Comparison of ENCODE assay signal across 8 cellular contexts in the genomic region with DNA sequence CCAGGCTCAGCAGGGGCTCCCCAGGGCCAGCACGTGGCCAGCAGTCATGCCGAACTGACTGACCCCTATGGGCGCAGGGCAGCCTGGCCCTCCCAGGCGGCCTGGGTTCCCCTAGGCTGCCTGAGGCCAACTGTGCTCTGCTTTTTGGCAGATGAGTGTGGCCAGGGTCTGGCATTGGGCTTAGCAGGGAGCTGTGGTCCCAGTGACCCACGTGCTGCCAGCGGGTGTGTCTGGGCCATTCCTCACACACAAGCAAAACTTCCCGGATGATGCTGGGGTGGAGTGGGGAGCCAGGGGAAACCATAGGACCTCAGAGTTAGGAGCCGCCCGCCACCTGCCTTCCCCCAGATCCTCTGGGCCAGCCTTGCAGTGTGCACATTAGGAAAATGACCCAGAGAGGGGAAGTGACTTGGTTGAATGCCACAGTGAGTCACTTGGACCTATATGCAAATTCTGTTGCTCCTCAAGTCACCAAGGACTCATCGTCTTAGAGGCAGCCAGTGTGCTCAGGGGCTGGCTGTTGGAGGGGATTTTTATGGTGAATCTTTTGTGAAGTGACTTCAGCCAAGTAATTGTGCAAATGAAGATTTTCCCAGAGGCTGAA. TPM values are rescaled to one million over a fixed set of nuclear protein-coding genes. Genes with fewer than 3 reads are reported as not detected.
DNase-seq lines count a peak whose midpoint lies in the region; ATAC-seq and TF ChIP-seq lines count a peak whose summit lies in the region.

No MANE protein-coding gene starts in this region.

- H3K9me3 Mint-ChIP-seq in activated naive CD4-positive, alpha-beta T cell treated with anti-CD3 and anti-CD28 coated beads, Interleukin-2, amount 50 U/mL, for 72 hours = no peaks in the 10 kb centered on the region
- no peaks in the 10 kb centered on the region for H3K9me3 Mint-ChIP-seq in WTC11

- H3K4me3 ChIP-seq in SK-N-SH (ENCODE audit: low read depth in 2 of 2, low read length in 1 of 2) (no peak overlapping the region), Karpas-422 (ENCODE audit: low read length) (peak overlapping the region; percentile 70), muscle layer of colon (ENCODE audit: low read depth in 1 of 2, low read length in 2 of 2) (no peak overlapping the region)

- H3K79me2 ChIP-seq in SK-N-SH (ENCODE audit: insufficient read depth) (no peaks in the 10 kb centered on the region), Karpas-422 (ENCODE audit: low read length) (peaks cover 65% of the 10 kb centered on the region)

- POLR2A ChIA-PET in SK-N-SH (lab: Yijun Ruan, JAX) (interaction anchor here (1.0 kb wide), 1 partner anchor 31 kb away, joined by 3 read pairs; no protein-coding TSS in a partner anchor), WTC11 (lab: Charles Lee) (no interaction called here)

- no peaks in the 10 kb centered on the region for H3K36me3 ChIP-seq in SK-N-SH (replicated peaks in 1 of 2; ENCODE audit: control insufficient read depth in 1 of 2, insufficient read depth in 2 of 2, low read length in 1 of 2)
- peaks cover 13% of the 10 kb centered on the region; the same call in 1 of the 2 replicates for H3K36me3 ChIP-seq in Karpas-422 (ENCODE audit: insufficient read depth, low read length)
- no peaks in the 10 kb centered on the region for H3K36me3 ChIP-seq in muscle layer of colon (ENCODE audit: insufficient read depth, low read length)

- peak; percentile 18 for DNase-seq in SK-N-SH
- peak; percentile 97 for DNase-seq in Karpas-422
- DNase-seq in activated naive CD4-positive, alpha-beta T cell treated with anti-CD3 and anti-CD28 coated beads, Interleukin-2, amount 50 U/mL, for 72 hours (ENCODE audit: low spot score in 2 of 2) = no peak
- DNase-seq in WTC11 (ENCODE audit: low spot score) = no peak
- no peak for DNase-seq in SW480 (ENCODE audit: low spot score)

- H3K9ac ChIP-seq in SK-N-SH (no peak overlapping the region), Karpas-422 (ENCODE audit: low read length) (peak overlapping the region; percentile 87), muscle layer of colon (ENCODE audit: low read length) (no peak overlapping the region)

- H3K27me3 ChIP-seq in SK-N-SH (ENCODE audit: insufficient read depth) (no peaks in the 10 kb centered on the region), Karpas-422 (ENCODE audit: low read length) (no peaks in the 10 kb centered on the region), muscle layer of colon (ENCODE audit: control insufficient read depth in 1 of 2, insufficient read depth in 2 of 2, low read length in 2 of 2) (no peaks in the 10 kb centered on the region)

- H3K36me3 Mint-ChIP-seq in activated naive CD4-positive, alpha-beta T cell treated with anti-CD3 and anti-CD28 coated beads, Interleukin-2, amount 50 U/mL, for 72 hours = peaks cover 1 to 8% of the 10 kb centered on the region in 2 donors
- no peaks in the 10 kb centered on the region for H3K36me3 Mint-ChIP-seq in WTC11

- H3K27ac Mint-ChIP-seq in activated naive CD4-positive, alpha-beta T cell treated with anti-CD3 and anti-CD28 coated beads, Interleukin-2, amount 50 U/mL, for 72 hours = peak overlapping the region; percentile 97 to 99
- H3K27ac Mint-ChIP-seq in WTC11 = no peak overlapping the region

- H3K27me3 Mint-ChIP-seq in WTC11 (ENCODE audit: low read depth) = no peaks in the 10 kb centered on the region

- TF ChIP-seq RAD21 in SK-N-SH (IDR thresholded peaks at IDR 0.05; ENCODE audit: low read length) = no peak

- TF ChIP-seq CTCF in SK-N-SH (IDR thresholded peaks at IDR 0.05) (no peak), WTC11 (IDR thresholded peaks at IDR 0.05) (no peak)

- H3K9me2 ChIP-seq in SK-N-SH = no peaks in the 10 kb centered on the region
- H3K9me2 ChIP-seq in Karpas-422 (replicated peaks; ENCODE audit: insufficient read depth, low read length) = no peaks in the 10 kb centered on the region

- WGBS in SK-N-SH (ENCODE audit: low lambda C conversion rate) = 60% methylated on average over 5 of the region's 10 CpGs

- CTCF ChIA-PET in SK-N-SH (lab: Yijun Ruan, JAX) = interaction anchor here (1.0 to 1.6 kb wide), 4 partner anchors 9 to 89 kb away, joined by 3 to 4 read pairs (median 3); no protein-coding TSS in a partner anchor
- CTCF ChIA-PET in WTC11 (lab: Charles Lee) = interaction anchor here (2.4 to 3.6 kb wide), 2 partner anchors 13 to 88 kb away, joined by 11 to 22 read pairs; no protein-coding TSS in a partner anchor

- no peaks in the 10 kb centered on the region for H3K9me3 ChIP-seq in SK-N-SH
- no peaks in the 10 kb centered on the region for H3K9me3 ChIP-seq in Karpas-422 (ENCODE audit: low read length)
- no peaks in the 10 kb centered on the region for H3K9me3 ChIP-seq in muscle layer of colon (ENCODE audit: low read length)

- H3K4me2 ChIP-seq in SK-N-SH (no peak overlapping the region), Karpas-422 (ENCODE audit: low read depth, low read length, poor library complexity, severe bottlenecking) (peak overlapping the region; percentile 85)

- no peak for TF ChIP-seq EP300 in SK-N-SH (IDR thresholded peaks at IDR 0.05; ENCODE audit: borderline replicate concordance in 1 of 2, low read depth in 1 of 2, low read length in 1 of 2)

- H4K20me1 ChIP-seq in SK-N-SH (ENCODE audit: insufficient read depth) (no peaks in the 10 kb centered on the region), Karpas-422 (ENCODE audit: insufficient read depth, low read depth, low read length) (no peaks in the 10 kb centered on the region)

- ATAC-seq in SK-N-SH treated with all-trans-retinoic acid at 6 μM for 48 hours (no peak), GM21619 (IDR thresholded peaks at IDR 0.05; ENCODE audit: unreplicated experiment) (peak; percentile 69), WTC11 (no peak)
- ATAC-seq in activated naive CD4-positive, alpha-beta T cell treated with anti-CD3 and anti-CD28 coated beads, Interleukin-2, amount 50 U/mL, for 72 hours = peak; percentile 77 to 85

- H3K27ac ChIP-seq in SK-N-SH (ENCODE audit: low read depth in 2 of 2, low read length in 1 of 2) = peak overlapping the region in 1 of 2 experiments; percentile 50; a peak in 1 of 4 replicates
- H3K27ac ChIP-seq in Karpas-422 (ENCODE audit: low read length) = peak overlapping the region; percentile 99
- peak overlapping the region; percentile 19 for H3K27ac ChIP-seq in muscle layer of colon (ENCODE audit: low read depth, low read length)

- no peak overlapping the region for H3K4me3 Mint-ChIP-seq in WTC11

- H3F3A ChIP-seq in SK-N-SH (replicated peaks; ENCODE audit: insufficient read depth) = no peaks in the 10 kb centered on the region

- peaks cover 6% of the 10 kb centered on the region for H3K4me1 Mint-ChIP-seq in WTC11

- H2AFZ ChIP-seq in SK-N-SH (ENCODE audit: low read depth) (no peak overlapping the region), Karpas-422 (ENCODE audit: low read length) (no peak overlapping the region)

- H3K4me1 ChIP-seq in SK-N-SH (ENCODE audit: control insufficient read depth in 1 of 2, insufficient read depth in 2 of 2, low read depth in 1 of 2, low read length in 1 of 2) (peaks cover 19 to 96% of the 10 kb centered on the region in 2 experiments; a peak in 3 of 4 replicates), Karpas-422 (ENCODE audit: low read length) (peaks cover 98% of the 10 kb centered on the region), muscle layer of colon (ENCODE audit: insufficient read depth, low read length) (peaks cover 45% of the 10 kb centered on the region)

TF ChIP-seq in SK-N-SH, 30 proteins besides CTCF, POLR2A, EP300 and RAD21 (continues in another document):
- TF ChIP-seq CHD2 (IDR thresholded peaks at IDR 0.05; ENCODE audit: low read length, partially characterized antibody) (no peak), MXI1 (IDR thresholded peaks at IDR 0.05; ENCODE audit: low read depth, low read length) (no peak)
- TF ChIP-seq, protein P1, sequence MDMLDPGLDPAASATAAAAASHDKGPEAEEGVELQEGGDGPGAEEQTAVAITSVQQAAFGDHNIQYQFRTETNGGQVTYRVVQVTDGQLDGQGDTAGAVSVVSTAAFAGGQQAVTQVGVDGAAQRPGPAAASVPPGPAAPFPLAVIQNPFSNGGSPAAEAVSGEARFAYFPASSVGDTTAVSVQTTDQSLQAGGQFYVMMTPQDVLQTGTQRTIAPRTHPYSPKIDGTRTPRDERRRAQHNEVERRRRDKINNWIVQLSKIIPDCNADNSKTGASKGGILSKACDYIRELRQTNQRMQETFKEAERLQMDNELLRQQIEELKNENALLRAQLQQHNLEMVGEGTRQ (IDR thresholded peaks at IDR 0.05; ENCODE audit: borderline replicate concordance, low read depth, low read length) = no peak

TF ChIP-seq in SK-N-SH treated with all-trans-retinoic acid at 6 μM for 48 hours, 23 proteins besides CTCF, POLR2A, EP300 and RAD21:
- TF ChIP-seq TCF4 (CRISPR knock-in tag; IDR thresholded peaks at IDR 0.05; ENCODE audit: borderline replicate concordance) = no peak

TF ChIP-seq in WTC11, 78 proteins besides CTCF, POLR2A, EP300 and RAD21 (continues in another document):
- TF ChIP-seq, protein P2, sequence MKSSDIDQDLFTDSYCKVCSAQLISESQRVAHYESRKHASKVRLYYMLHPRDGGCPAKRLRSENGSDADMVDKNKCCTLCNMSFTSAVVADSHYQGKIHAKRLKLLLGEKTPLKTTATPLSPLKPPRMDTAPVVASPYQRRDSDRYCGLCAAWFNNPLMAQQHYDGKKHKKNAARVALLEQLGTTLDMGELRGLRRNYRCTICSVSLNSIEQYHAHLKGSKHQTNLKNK (CRISPR knock-in tag; IDR thresholded peaks at IDR 0.05) = no peak
- no peak for TF ChIP-seq ZBTB21 (CRISPR knock-in tag; IDR thresholded peaks at IDR 0.05; ENCODE audit: borderline replicate concordance)
- TF ChIP-seq FOXP4 (CRISPR knock-in tag; IDR thresholded peaks at IDR 0.05) = no peak
- TF ChIP-seq HMGA2 (CRISPR knock-in tag; IDR thresholded peaks at IDR 0.05) = no peak

RNA-seq across cellular contexts. Expression of gene ADORA2A, which starts 6.6 kb away (rescaled TPM):
- 9.3 and 12.0 TPM in 2 replicates for polyA plus RNA-seq in SK-N-SH (2012; rRNA removed)
- polyA plus RNA-seq in SK-N-SH (2012; cell fraction: cytosol; rRNA removed) = 5.1 and 9.7 TPM in 2 replicates
- polyA plus RNA-seq in SK-N-SH (2012; cell fraction: nucleus; rRNA removed) = 22.5 and 26.1 TPM in 2 replicates
- total RNA-seq in Karpas-422 (2014; rRNA removed; shearing (Covaris generic); ENCODE audit: low replicate concordance) = 65.9 and 86.7 TPM in 2 replicates
- total RNA-seq in activated naive CD4-positive, alpha-beta T cell treated with anti-CD3 and anti-CD28 coated beads, Interleukin-2, amount 50 U/mL, for 72 hours = 10 to 100 TPM; 33.8 to 34.4 TPM
- 7.0 to 8.1 TPM (median 7.6 TPM) in 3 replicates for total RNA-seq in WTC11 (2021)

Comparison
In these comparisons a context has a peak if more than half of its experiments do, and no peak if none do; other contexts are left out.
1. DNase-seq: peak in SK-N-SH (single experiment) and Karpas-422 (single experiment); none in activated naive CD4-positive, alpha-beta T cell treated with anti-CD3 and anti-CD28 coated beads, Interleukin-2, amount 50 U/mL, for 72 hours (0 of 2), WTC11 (single experiment) and SW480 (single experiment).
2. ATAC-seq: peak in GM21619 (single experiment) and activated naive CD4-positive, alpha-beta T cell treated with anti-CD3 and anti-CD28 coated beads, Interleukin-2, amount 50 U/mL, for 72 hours (2 of 2); none in SK-N-SH treated with all-trans-retinoic acid at 6 μM for 48 hours (single experiment) and WTC11 (single experiment).